In the genomic region with DNA sequence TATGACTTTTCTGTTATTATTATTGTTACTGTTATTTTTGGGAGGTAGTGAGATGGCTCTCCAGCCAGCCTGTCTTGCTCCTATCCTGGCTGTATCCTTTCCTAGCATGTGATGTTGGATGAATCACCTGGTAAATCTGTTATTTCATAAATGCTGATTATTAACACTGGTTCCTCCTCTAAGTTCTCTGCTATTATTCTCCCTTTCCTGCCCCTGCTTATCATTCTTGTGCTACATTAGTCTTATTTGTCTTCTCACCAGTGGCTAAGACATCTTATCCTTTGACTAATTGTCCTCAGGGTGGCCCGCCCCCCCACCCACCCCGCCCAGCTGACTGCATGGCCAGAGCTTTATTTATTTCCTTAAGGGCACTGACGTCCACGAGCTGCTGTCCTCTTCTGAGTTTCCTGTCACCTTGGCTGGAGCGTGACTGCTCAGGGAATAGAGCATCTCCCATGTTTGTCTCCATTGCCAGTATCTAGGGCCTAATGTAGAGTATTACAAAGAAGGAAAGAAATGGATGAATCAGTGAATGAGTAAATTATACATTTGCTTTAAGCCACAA, we compare ENCODE assay signal across 1 cellular context.
TF ChIP-seq lines count a peak whose summit lies in the region.

No MANE protein-coding gene starts in this region.

TF ChIP-seq in IMR-90, 13 proteins besides CTCF, POLR2A, EP300 and RAD21:
- TF ChIP-seq, protein P1, sequence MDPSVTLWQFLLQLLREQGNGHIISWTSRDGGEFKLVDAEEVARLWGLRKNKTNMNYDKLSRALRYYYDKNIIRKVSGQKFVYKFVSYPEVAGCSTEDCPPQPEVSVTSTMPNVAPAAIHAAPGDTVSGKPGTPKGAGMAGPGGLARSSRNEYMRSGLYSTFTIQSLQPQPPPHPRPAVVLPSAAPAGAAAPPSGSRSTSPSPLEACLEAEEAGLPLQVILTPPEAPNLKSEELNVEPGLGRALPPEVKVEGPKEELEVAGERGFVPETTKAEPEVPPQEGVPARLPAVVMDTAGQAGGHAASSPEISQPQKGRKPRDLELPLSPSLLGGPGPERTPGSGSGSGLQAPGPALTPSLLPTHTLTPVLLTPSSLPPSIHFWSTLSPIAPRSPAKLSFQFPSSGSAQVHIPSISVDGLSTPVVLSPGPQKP (IDR thresholded peaks at IDR 0.05; ENCODE audit: borderline replicate concordance, low read depth, low read length): no peak
- TF ChIP-seq BHLHE40 (IDR thresholded peaks at IDR 0.05; ENCODE audit: low read depth, low read length): peak; percentile 42; the same call in 1 of the 2 replicates
- no peak for TF ChIP-seq CHD1 (IDR thresholded peaks at IDR 0.05; ENCODE audit: low read depth, low read length)
- TF ChIP-seq RFX5 (IDR thresholded peaks at IDR 0.05; ENCODE audit: low read depth, low read length): no peak
- TF ChIP-seq MAFK (IDR thresholded peaks at IDR 0.05; ENCODE audit: low read depth, low read length): no peak
- TF ChIP-seq RCOR1 (IDR thresholded peaks at IDR 0.05; ENCODE audit: insufficient replicate concordance, low read length): no peak
TF ChIP-seq in IMR-90: peak in this region for 1.
